Comparison of ENCODE assay signal across 1 cellular context in genomic region chr10:11699546-11700097, GRCh38.
TF ChIP-seq lines count a peak whose summit lies in the region.

No MANE protein-coding gene starts in this region.

TF ChIP-seq in HepG2, 621 proteins besides CTCF, POLR2A, EP300 and RAD21 (continued from another document):
- TF ChIP-seq ZNF281 (CRISPR knock-in tag; IDR thresholded peaks at IDR 0.05; ENCODE audit: borderline replicate concordance), result peak; percentile 55; the same call in 1 of the 2 replicates
- TF ChIP-seq ZNF274 (CRISPR knock-in tag; IDR thresholded peaks at IDR 0.05), result peak; percentile 81
- TF ChIP-seq ZNF225 (CRISPR knock-in tag; IDR thresholded peaks at IDR 0.05), result no peak
- no peak for TF ChIP-seq ZNF180 (CRISPR knock-in tag; IDR thresholded peaks at IDR 0.05; ENCODE audit: borderline replicate concordance, low read depth)
